In the genomic region with DNA sequence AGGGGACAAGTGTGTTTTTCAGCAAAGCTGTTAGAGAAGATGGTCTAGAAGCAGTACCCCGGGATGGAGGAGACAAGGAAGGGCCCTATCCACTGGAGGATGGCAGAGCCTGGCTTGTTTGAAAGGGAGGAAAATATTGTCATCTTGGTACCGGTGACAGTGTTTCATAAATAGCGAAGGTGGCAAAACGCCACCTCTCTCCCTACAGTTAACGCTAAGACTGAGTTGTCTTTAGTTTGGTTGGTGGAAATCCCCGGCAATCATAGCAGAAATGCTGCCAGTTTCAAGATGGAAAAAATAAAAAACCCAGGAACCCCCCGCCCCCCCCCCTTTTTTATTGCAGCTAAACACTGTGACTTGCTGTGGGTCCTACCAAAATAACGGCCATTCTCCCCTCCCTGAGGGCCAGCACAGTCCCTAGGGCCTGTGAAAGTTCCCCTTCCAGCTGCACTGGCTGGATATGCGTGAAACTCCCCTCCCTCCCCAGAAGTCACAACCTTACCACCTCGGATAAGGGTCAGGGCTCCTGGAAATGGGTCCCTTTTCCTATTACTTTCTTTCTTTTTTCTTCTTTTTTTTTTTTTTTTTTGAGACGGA, we compare ENCODE assay signal across 1 cellular context.
A peak's percentile ranks its signal among the peaks of the same experiment; 100 is the strongest.
TF ChIP-seq lines count a peak whose summit lies in the region.

No MANE protein-coding gene starts in this region.

TF ChIP-seq in K562, 482 proteins besides CTCF, POLR2A, EP300 and RAD21 (continued from another document):
- TF ChIP-seq, protein P1, sequence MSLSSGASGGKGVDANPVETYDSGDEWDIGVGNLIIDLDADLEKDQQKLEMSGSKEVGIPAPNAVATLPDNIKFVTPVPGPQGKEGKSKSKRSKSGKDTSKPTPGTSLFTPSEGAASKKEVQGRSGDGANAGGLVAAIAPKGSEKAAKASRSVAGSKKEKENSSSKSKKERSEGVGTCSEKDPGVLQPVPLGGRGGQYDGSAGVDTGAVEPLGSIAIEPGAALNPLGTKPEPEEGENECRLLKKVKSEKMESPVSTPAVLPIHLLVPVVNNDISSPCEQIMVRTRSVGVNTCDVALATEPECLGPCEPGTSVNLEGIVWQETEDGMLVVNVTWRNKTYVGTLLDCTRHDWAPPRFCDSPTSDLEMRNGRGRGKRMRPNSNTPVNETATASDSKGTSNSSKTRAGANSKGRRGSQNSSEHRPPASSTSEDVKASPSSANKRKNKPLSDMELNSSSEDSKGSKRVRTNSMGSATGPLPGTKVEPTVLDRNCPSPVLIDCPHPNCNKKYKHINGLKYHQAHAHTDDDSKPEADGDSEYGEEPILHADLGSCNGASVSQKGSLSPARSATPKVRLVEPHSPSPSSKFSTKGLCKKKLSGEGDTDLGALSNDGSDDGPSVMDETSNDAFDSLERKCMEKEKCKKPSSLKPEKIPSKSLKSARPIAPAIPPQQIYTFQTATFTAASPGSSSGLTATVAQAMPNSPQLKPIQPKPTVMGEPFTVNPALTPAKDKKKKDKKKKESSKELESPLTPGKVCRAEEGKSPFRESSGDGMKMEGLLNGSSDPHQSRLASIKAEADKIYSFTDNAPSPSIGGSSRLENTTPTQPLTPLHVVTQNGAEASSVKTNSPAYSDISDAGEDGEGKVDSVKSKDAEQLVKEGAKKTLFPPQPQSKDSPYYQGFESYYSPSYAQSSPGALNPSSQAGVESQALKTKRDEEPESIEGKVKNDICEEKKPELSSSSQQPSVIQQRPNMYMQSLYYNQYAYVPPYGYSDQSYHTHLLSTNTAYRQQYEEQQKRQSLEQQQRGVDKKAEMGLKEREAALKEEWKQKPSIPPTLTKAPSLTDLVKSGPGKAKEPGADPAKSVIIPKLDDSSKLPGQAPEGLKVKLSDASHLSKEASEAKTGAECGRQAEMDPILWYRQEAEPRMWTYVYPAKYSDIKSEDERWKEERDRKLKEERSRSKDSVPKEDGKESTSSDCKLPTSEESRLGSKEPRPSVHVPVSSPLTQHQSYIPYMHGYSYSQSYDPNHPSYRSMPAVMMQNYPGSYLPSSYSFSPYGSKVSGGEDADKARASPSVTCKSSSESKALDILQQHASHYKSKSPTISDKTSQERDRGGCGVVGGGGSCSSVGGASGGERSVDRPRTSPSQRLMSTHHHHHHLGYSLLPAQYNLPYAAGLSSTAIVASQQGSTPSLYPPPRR (CRISPR knock-in tag; IDR thresholded peaks at IDR 0.05; ENCODE audit: borderline replicate concordance) = no peak
- TF ChIP-seq POLR2AphosphoS5 (IDR thresholded peaks at IDR 0.05; ENCODE audit: control insufficient read depth, insufficient read depth, low read depth, low read length) (no peak), ZNF217 (CRISPR knock-in tag; IDR thresholded peaks at IDR 0.05) (no peak), KDM2B (CRISPR knock-in tag; IDR thresholded peaks at IDR 0.05) (no peak), CC2D1A (IDR thresholded peaks at IDR 0.05) (peak; percentile 65; the same call in 1 of the 2 replicates), PHTF2 (CRISPR knock-in tag; IDR thresholded peaks at IDR 0.05) (no peak), BMI1 (IDR thresholded peaks at IDR 0.05; ENCODE audit: low read length) (no peak), TOE1 (IDR thresholded peaks at IDR 0.05; ENCODE audit: borderline replicate concordance) (no peak), TOE1 (CRISPR knock-in tag; IDR thresholded peaks at IDR 0.05; ENCODE audit: borderline replicate concordance, low read depth) (no peak), DDX20 (tag; IDR thresholded peaks at IDR 0.05; ENCODE audit: low read depth) (no peak), ZNF778 (CRISPR knock-in tag; IDR thresholded peaks at IDR 0.05) (no peak)
